10 cellular contexts compared by ENCODE assay signal in genomic region chr3:87792193-87792531, GRCh38. TPM values are rescaled to one million over a fixed set of nuclear protein-coding genes. Genes with fewer than 3 reads are reported as not detected.
DNase-seq lines count a peak whose midpoint lies in the region; ATAC-seq and TF ChIP-seq lines count a peak whose summit lies in the region.
"Had no signal": no experiment of that assay in that cellular context is flagged by ENCODE, and none has a peak within 500 bp of the region (broad histone marks: within the 10 kb centered on the region; RNA-seq: fewer than 3 reads in every experiment).

No MANE protein-coding gene starts in this region.

- no peaks in the 10 kb centered on the region for H3K36me3 ChIP-seq in breast epithelium

- TF ChIP-seq POLR2A in breast epithelium (IDR thresholded peaks at IDR 0.05): no peak

- no peak overlapping the region for H3K27ac Mint-ChIP-seq in activated CD4-positive, alpha-beta T cell treated with anti-CD3 and anti-CD28 coated beads, Interleukin-2, amount 10 ng/mL, durations not matched to agents 7 days and 5 days
- H3K27ac Mint-ChIP-seq in mesothelial cell of epicardium: no peak overlapping the region

- CTCF ChIA-PET in activated CD4-positive, alpha-beta T cell treated with anti-CD3 and anti-CD28 coated beads, Interleukin-2, amount 10 ng/mL, durations not matched to agents 7 days and 5 days (lab: Charles Lee): no interaction called here

- H3K4me1 Mint-ChIP-seq in activated CD4-positive, alpha-beta T cell treated with anti-CD3 and anti-CD28 coated beads, Interleukin-2, amount 10 ng/mL, durations not matched to agents 7 days and 5 days: peaks cover 16% of the 10 kb centered on the region
- H3K4me1 Mint-ChIP-seq in mesothelial cell of epicardium: peaks cover 12% of the 10 kb centered on the region

- no peak for DNase-seq in activated CD4-positive, alpha-beta T cell treated with anti-CD3 and anti-CD28 coated beads, Interleukin-2, amount 10 ng/mL, durations not matched to agents 7 days and 5 days
- no peak for DNase-seq in activated CD4-positive, alpha-beta T cell treated with anti-CD3 and anti-CD28 coated beads, Interleukin-2, amount 50 U/mL, for 1 hour
- DNase-seq in breast epithelium (ENCODE audit: low spot score in 2 of 2) (no peak), mesothelial cell of epicardium (ENCODE audit: low spot score in 2 of 2, unreplicated experiment in 2 of 2) (no peak), T1000 (lab: John Stamatoyannopoulos, UW) (no peak), left colon (no peak)
- DNase-seq: NCI-H1694, SW 1271 had no signal

- no peaks in the 10 kb centered on the region for H3K4me1 ChIP-seq in breast epithelium

- peaks cover 53% of the 10 kb centered on the region for H3K27me3 Mint-ChIP-seq in activated CD4-positive, alpha-beta T cell treated with anti-CD3 and anti-CD28 coated beads, Interleukin-2, amount 10 ng/mL, durations not matched to agents 7 days and 5 days
- H3K27me3 Mint-ChIP-seq in mesothelial cell of epicardium (ENCODE audit: low read depth): peaks cover 59% of the 10 kb centered on the region

- H3K36me3 Mint-ChIP-seq in activated CD4-positive, alpha-beta T cell treated with anti-CD3 and anti-CD28 coated beads, Interleukin-2, amount 10 ng/mL, durations not matched to agents 7 days and 5 days (ENCODE audit: low read depth): no peaks in the 10 kb centered on the region
- no peaks in the 10 kb centered on the region for H3K36me3 Mint-ChIP-seq in mesothelial cell of epicardium

- intact Hi-C loops in breast epithelium (cut with DNase I; ENCODE audit: low total_unique reads): no loop called here
- intact Hi-C loops in left colon (cut with DNase I, micrococcal nuclease): no loop called here

- TF ChIP-seq CTCF in breast epithelium (IDR thresholded peaks at IDR 0.05): no peak
- TF ChIP-seq CTCF in mesothelial cell of epicardium (IDR thresholded peaks at IDR 0.05; ENCODE audit: unreplicated experiment): no peak

- POLR2A ChIA-PET in activated CD4-positive, alpha-beta T cell treated with anti-CD3 and anti-CD28 coated beads, Interleukin-2, amount 10 ng/mL, durations not matched to agents 7 days and 5 days (lab: Charles Lee): no interaction called here

- peak overlapping the region; percentile 53 for H3K4me3 Mint-ChIP-seq in activated CD4-positive, alpha-beta T cell treated with anti-CD3 and anti-CD28 coated beads, Interleukin-2, amount 10 ng/mL, durations not matched to agents 7 days and 5 days
- peak overlapping the region; percentile 75 for H3K4me3 Mint-ChIP-seq in mesothelial cell of epicardium

- H3K9me3 ChIP-seq in breast epithelium: no peaks in the 10 kb centered on the region

- H3K9me3 Mint-ChIP-seq in activated CD4-positive, alpha-beta T cell treated with anti-CD3 and anti-CD28 coated beads, Interleukin-2, amount 10 ng/mL, durations not matched to agents 7 days and 5 days: no peaks in the 10 kb centered on the region
- no peaks in the 10 kb centered on the region for H3K9me3 Mint-ChIP-seq in mesothelial cell of epicardium

- H3K27ac ChIP-seq in breast epithelium: no peak overlapping the region
- H3K27ac ChIP-seq in temporal lobe (ENCODE audit: low read depth, low read length): peak overlapping the region; percentile 27

- peak overlapping the region; percentile 46 to 75 (median 47) for H3K4me3 ChIP-seq in breast epithelium

- ATAC-seq in GM18909 (IDR thresholded peaks at IDR 0.05; ENCODE audit: poor library complexity, unreplicated experiment) (no peak), left colon (no peak)

- H3K27me3 ChIP-seq in breast epithelium: no peaks in the 10 kb centered on the region

RNA-seq across cellular contexts. Expression of gene HTR1F, which starts 0.3 kb away (rescaled TPM):
- not detected for total RNA-seq in activated CD4-positive, alpha-beta T cell treated with anti-CD3 and anti-CD28 coated beads, Interleukin-2, amount 10 ng/mL, durations not matched to agents 7 days and 5 days
- total RNA-seq in breast epithelium (1 to 10 TPM; 1.4 to 2.9 (median 2.2) TPM), mesothelial cell of epicardium (not detected in 3 replicates), temporal lobe (0.49 TPM), left colon (under 1 TPM; 0.09 to 0.20 TPM)
